In genomic region chr22:50302041-50302541, GRCh38 we compare ENCODE assay signal across 10 cellular contexts. TPM values are rescaled to one million over a fixed set of nuclear protein-coding genes. Genes with fewer than 3 reads are reported as not detected.
DNase-seq lines count a peak whose midpoint lies in the region; ATAC-seq and TF ChIP-seq lines count a peak whose summit lies in the region.
"Had no signal": no experiment of that assay in that cellular context is flagged by ENCODE, and none has a peak within 500 bp of the region (broad histone marks: within the 10 kb centered on the region; RNA-seq: fewer than 3 reads in every experiment).

No MANE protein-coding gene starts in this region.

- H4K20me1 ChIP-seq in BLaER1, result peaks cover 92% of the 10 kb centered on the region

- peaks cover 26% of the 10 kb centered on the region for H3K27me3 Mint-ChIP-seq in T-helper 17 cell
- H3K27me3 Mint-ChIP-seq in CD8-positive, alpha-beta T cell (ENCODE audit: low read depth), result peaks cover 20% of the 10 kb centered on the region

- H2AFZ ChIP-seq in parathyroid adenoma, result no peak overlapping the region

- no peak for TF ChIP-seq POLR2A in gastroesophageal sphincter (IDR thresholded peaks at IDR 0.05)

- 0% methylated on average over 1 of the region's 9 CpGs; no CpG with 5 or more reads in 1 of the 2 donors for whole genome bisulfite sequencing in gastroesophageal sphincter (ENCODE audit: low coverage in 1 of 2), 2 donors

- H3K27me3 ChIP-seq in BLaER1 (no peaks in the 10 kb centered on the region), gastroesophageal sphincter (no peaks in the 10 kb centered on the region), parathyroid adenoma (ENCODE audit: control insufficient read depth, insufficient read depth, low read length) (no peaks in the 10 kb centered on the region)
- H3K27me3 ChIP-seq in CD8-positive, alpha-beta T cell (ENCODE audit: insufficient read depth, low read length), result peaks cover 3% of the 10 kb centered on the region

- H3K36me3 Mint-ChIP-seq in T-helper 17 cell (ENCODE audit: low read depth), result no peaks in the 10 kb centered on the region
- no peaks in the 10 kb centered on the region for H3K36me3 Mint-ChIP-seq in CD8-positive, alpha-beta T cell

- intact Hi-C loops in CD8-positive, alpha-beta T cell (cut with DNase I, micrococcal nuclease), result no loop called here

- peak overlapping the region; percentile 66 for H3K4me3 ChIP-seq in BLaER1
- peak overlapping the region in 1 of 2 donors; percentile 49 for H3K4me3 ChIP-seq in gastroesophageal sphincter
- no peak overlapping the region for H3K4me3 ChIP-seq in parathyroid adenoma (ENCODE audit: low read depth, low read length)
- no peak overlapping the region for H3K4me3 ChIP-seq in CD8-positive, alpha-beta T cell (ENCODE audit: low read depth, low read length)

- TF ChIP-seq CTCF in gastroesophageal sphincter (IDR thresholded peaks at IDR 0.05), result no peak
- TF ChIP-seq CTCF in parathyroid adenoma (IDR thresholded peaks at IDR 0.05), result no peak
- TF ChIP-seq CTCF in CD8-positive, alpha-beta T cell (IDR thresholded peaks at IDR 0.05), result no peak

- 0 out of 2 replicates have a peak, but pooled peaks cover 6% of the 10 kb centered on the region for H3K36me3 ChIP-seq in BLaER1
- H3K36me3 ChIP-seq in gastroesophageal sphincter, result no peaks in the 10 kb centered on the region
- no peaks in the 10 kb centered on the region for H3K36me3 ChIP-seq in parathyroid adenoma (ENCODE audit: control insufficient read depth, insufficient read depth, low read length)
- H3K36me3 ChIP-seq in CD8-positive, alpha-beta T cell (ENCODE audit: insufficient read depth, low read length), result no peaks in the 10 kb centered on the region

- H3K4me3 Mint-ChIP-seq in T-helper 17 cell, result peak overlapping the region; percentile 31
- no peak overlapping the region for H3K4me3 Mint-ChIP-seq in CD8-positive, alpha-beta T cell
- H3K4me3 Mint-ChIP-seq: endodermal cell had no signal

- no peaks in the 10 kb centered on the region for H3K9me3 Mint-ChIP-seq in CD8-positive, alpha-beta T cell
- H3K9me3 Mint-ChIP-seq: endodermal cell had no signal

- H3K4me2 ChIP-seq in BLaER1, result peak overlapping the region; percentile 100
- H3K4me2 ChIP-seq in parathyroid adenoma (ENCODE audit: low read length), result no peak overlapping the region

- peak overlapping the region; percentile 98 for H3K27ac ChIP-seq in BLaER1
- H3K27ac ChIP-seq in gastroesophageal sphincter, result peak overlapping the region in 3 of 4 donors; percentile 90 to 94 (median 93)
- peak overlapping the region; percentile 95 for H3K27ac ChIP-seq in parathyroid adenoma
- no peak overlapping the region for H3K27ac ChIP-seq in CD8-positive, alpha-beta T cell (ENCODE audit: low read depth, low read length)

- no peaks in the 10 kb centered on the region for H3K9me3 ChIP-seq in BLaER1
- no peaks in the 10 kb centered on the region for H3K9me3 ChIP-seq in T-helper 17 cell (ENCODE audit: control insufficient read depth, low read length, poor library complexity, severe bottlenecking)
- no peaks in the 10 kb centered on the region for H3K9me3 ChIP-seq in gastroesophageal sphincter
- H3K9me3 ChIP-seq in parathyroid adenoma (ENCODE audit: control insufficient read depth, low read length), result no peaks in the 10 kb centered on the region
- no peaks in the 10 kb centered on the region for H3K9me3 ChIP-seq in CD8-positive, alpha-beta T cell (ENCODE audit: low read length)

- peak overlapping the region; percentile 99 for H3K9ac ChIP-seq in BLaER1
- no peak overlapping the region for H3K9ac ChIP-seq in parathyroid adenoma

- CTCF ChIA-PET in CD8-positive, alpha-beta T cell (lab: Charles Lee), result interaction anchor here (0.6 kb wide), 1 partner anchor 390 kb away, joined by 3 read pairs; no protein-coding TSS in a partner anchor

- DNase-seq in T-helper 17 cell, result no peak
- no peak for DNase-seq in putamen (ENCODE audit: low spot score)
- no peak for DNase-seq in CD8-positive, alpha-beta T cell
- DNase-seq: endodermal cell, NCI-H1092 had no signal

- ATAC-seq in T-helper 17 cell, result no peak
- ATAC-seq in gastroesophageal sphincter, result peak; percentile 6
- no peak for ATAC-seq in CD8-positive, alpha-beta T cell
- no peak for ATAC-seq in GM18858 (IDR thresholded peaks at IDR 0.05; ENCODE audit: unreplicated experiment)
- ATAC-seq in GM21723 (IDR thresholded peaks at IDR 0.05; ENCODE audit: unreplicated experiment), result no peak

- peaks cover 89% of the 10 kb centered on the region for H3K4me1 ChIP-seq in BLaER1
- peaks cover 4 to 98% (median 78%) of the 10 kb centered on the region in 3 donors for H3K4me1 ChIP-seq in gastroesophageal sphincter
- H3K4me1 ChIP-seq in parathyroid adenoma, result peaks cover 32% of the 10 kb centered on the region
- H3K4me1 ChIP-seq in CD8-positive, alpha-beta T cell (ENCODE audit: insufficient read depth, low read length), result peaks cover 11% of the 10 kb centered on the region

- POLR2A ChIA-PET in CD8-positive, alpha-beta T cell (lab: Charles Lee), result no interaction called here

- H3K79me2 ChIP-seq in parathyroid adenoma, result peaks cover 45% of the 10 kb centered on the region

- peaks cover 6% of the 10 kb centered on the region for H3K4me1 Mint-ChIP-seq in T-helper 17 cell
- H3K4me1 Mint-ChIP-seq in CD8-positive, alpha-beta T cell (ENCODE audit: low read depth), result peaks cover 4% of the 10 kb centered on the region

- no peak overlapping the region for H3K27ac Mint-ChIP-seq in T-helper 17 cell
- no peak overlapping the region for H3K27ac Mint-ChIP-seq in CD8-positive, alpha-beta T cell
- H3K27ac Mint-ChIP-seq: endodermal cell had no signal

- TF ChIP-seq EP300 in gastroesophageal sphincter (IDR thresholded peaks at IDR 0.05), result no peak

RNA-seq across cellular contexts. Expression of gene PLXNB2, which starts 5.4 kb away (rescaled TPM):
- 1 to 10 TPM; 3.0 to 7.6 TPM for total RNA-seq in T-helper 17 cell
- total RNA-seq in gastroesophageal sphincter, result 100 to 1,000 TPM in 2 of 4 donors, 10 to 100 TPM in 2; 93.2 to 207 (median 102) TPM
- 1 to 10 TPM; 6.3 to 8.1 TPM for total RNA-seq in CD8-positive, alpha-beta T cell

RNA-seq across cellular contexts. Expression of gene DENND6B, which starts 24.7 kb away (rescaled TPM):
- total RNA-seq in T-helper 17 cell, result 1 to 10 TPM; 1.8 to 2.2 TPM
- total RNA-seq in gastroesophageal sphincter, result 1 to 10 TPM; 2.0 to 4.8 (median 2.8) TPM
- 1 to 10 TPM; 3.0 to 3.1 TPM for total RNA-seq in CD8-positive, alpha-beta T cell

RNA-seq across cellular contexts. Expression of gene MAPK11, which starts 31.9 kb away (rescaled TPM):
- total RNA-seq in T-helper 17 cell (10 to 100 TPM; 13.2 to 14.4 TPM), gastroesophageal sphincter (10 to 100 TPM in 2 of 4 donors, 1 to 10 TPM in 2; 6.8 to 11.5 (median 10.4) TPM)
- 1 to 10 TPM; 1.9 to 2.1 TPM for total RNA-seq in CD8-positive, alpha-beta T cell

RNA-seq across cellular contexts. Expression of gene MAPK12, which starts 40.6 kb away (rescaled TPM):
- total RNA-seq in T-helper 17 cell (1 to 10 TPM; 1.7 to 1.9 TPM), gastroesophageal sphincter (10 to 100 TPM; 10.1 to 18.4 (median 14.0) TPM)
- 1 to 10 TPM; 1.1 to 1.5 TPM for total RNA-seq in CD8-positive, alpha-beta T cell

RNA-seq across cellular contexts. Expression of gene PPP6R2, which starts 41.0 kb away (rescaled TPM):
- total RNA-seq in T-helper 17 cell (10 to 100 TPM; 62.1 to 63.7 TPM), gastroesophageal sphincter (10 to 100 TPM; 52.2 to 73.5 (median 64.2) TPM)
- 10 to 100 TPM; 46.2 to 46.5 TPM for total RNA-seq in CD8-positive, alpha-beta T cell

Comparison
In these comparisons a context has a peak if more than half of its experiments do, and no peak if none do; other contexts are left out.
1. RNA of gene PLXNB2, which starts 5.4 kb away (total RNA-seq): 93.2 to 207 TPM in gastroesophageal sphincter; 6.3 to 8.1 TPM in CD8-positive, alpha-beta T cell and 3.0 to 7.6 TPM in T-helper 17 cell; every median in the first group is over 10 times any median in the second.